ENCODE assay signal across 1 cellular context in genomic region chrX:30835373-30835772, GRCh38.
TF ChIP-seq lines count a peak whose summit lies in the region.

No MANE protein-coding gene starts in this region.

TF ChIP-seq in HepG2, 621 proteins besides CTCF, POLR2A, EP300 and RAD21 (continued from another document and continues in another):
- TF ChIP-seq AFF4 (CRISPR knock-in tag; IDR thresholded peaks at IDR 0.05) (no peak), ZFP41 (CRISPR knock-in tag; IDR thresholded peaks at IDR 0.05; ENCODE audit: borderline replicate concordance) (no peak), ZNF598 (CRISPR knock-in tag; IDR thresholded peaks at IDR 0.05; ENCODE audit: borderline replicate concordance) (no peak), ZC3H13 (CRISPR knock-in tag; IDR thresholded peaks at IDR 0.05) (no peak), ZNF232 (CRISPR knock-in tag; IDR thresholded peaks at IDR 0.05; ENCODE audit: borderline replicate concordance) (no peak), FOXO1 (CRISPR knock-in tag; IDR thresholded peaks at IDR 0.05) (peak; percentile 80; the same call in 1 of the 2 replicates), ZNF891 (CRISPR knock-in tag; IDR thresholded peaks at IDR 0.05) (no peak), NR2C2 (CRISPR knock-in tag; IDR thresholded peaks at IDR 0.05; ENCODE audit: borderline replicate concordance) (no peak; the same call in 1 of the 2 replicates), XRCC5 (optimal IDR thresholded peaks at IDR 0.05; ENCODE audit: low read length) (no peak), RERE (CRISPR knock-in tag; IDR thresholded peaks at IDR 0.05; ENCODE audit: low read depth) (no peak), MED13 (CRISPR knock-in tag; IDR thresholded peaks at IDR 0.05) (no peak), EEA1 (CRISPR knock-in tag; IDR thresholded peaks at IDR 0.05; ENCODE audit: borderline replicate concordance) (no peak), BORCS8-MEF2B (CRISPR knock-in tag; IDR thresholded peaks at IDR 0.05) (no peak), MAX (IDR thresholded peaks at IDR 0.05) (peak; percentile 33; the same call in 1 of the 2 replicates), NCOA2 (CRISPR knock-in tag; IDR thresholded peaks at IDR 0.05) (peak; percentile 82), ZBTB20 (CRISPR knock-in tag; IDR thresholded peaks at IDR 0.05; ENCODE audit: borderline replicate concordance, low read depth) (0 out of 2 replicates have a peak, but pooled peaks have one; percentile 50), FOXJ3 (CRISPR knock-in tag; IDR thresholded peaks at IDR 0.05; ENCODE audit: borderline replicate concordance) (peak; percentile 65; the same call in 1 of the 2 replicates), THRA (CRISPR knock-in tag; IDR thresholded peaks at IDR 0.05; ENCODE audit: borderline replicate concordance) (peak; percentile 55; the same call in 1 of the 2 replicates), ZNF224 (CRISPR knock-in tag; IDR thresholded peaks at IDR 0.05) (no peak), SIN3B (IDR thresholded peaks at IDR 0.05; ENCODE audit: low read length) (no peak), RFXANK (CRISPR knock-in tag; IDR thresholded peaks at IDR 0.05) (no peak), ZNF446 (CRISPR knock-in tag; IDR thresholded peaks at IDR 0.05) (no peak), SALL2 (CRISPR knock-in tag; IDR thresholded peaks at IDR 0.05) (no peak), ZNF460 (CRISPR knock-in tag; IDR thresholded peaks at IDR 0.05; ENCODE audit: borderline replicate concordance) (no peak), ZNF510 (CRISPR knock-in tag; IDR thresholded peaks at IDR 0.05; ENCODE audit: low read depth) (no peak), MLLT10 (CRISPR knock-in tag; IDR thresholded peaks at IDR 0.05) (no peak), EHMT2 (IDR thresholded peaks at IDR 0.05; ENCODE audit: borderline replicate concordance, low read depth, low read length) (no peak), CCAR2 (optimal IDR thresholded peaks at IDR 0.05; ENCODE audit: low read depth, low read length) (no peak), ZBTB3 (CRISPR knock-in tag; IDR thresholded peaks at IDR 0.05; ENCODE audit: borderline replicate concordance, low read depth) (no peak), HINFP (CRISPR knock-in tag; IDR thresholded peaks at IDR 0.05; ENCODE audit: low read depth) (no peak), ZNF773 (CRISPR knock-in tag; IDR thresholded peaks at IDR 0.05; ENCODE audit: borderline replicate concordance) (no peak), ZGPAT (CRISPR knock-in tag; IDR thresholded peaks at IDR 0.05) (peak; percentile 48; the same call in 1 of the 2 replicates), CREB3 (CRISPR knock-in tag; IDR thresholded peaks at IDR 0.05) (no peak), ZNF17 (CRISPR knock-in tag; IDR thresholded peaks at IDR 0.05) (no peak), DMAP1 (CRISPR knock-in tag; IDR thresholded peaks at IDR 0.05) (peak; percentile 38; the same call in 1 of the 2 replicates), ZNF235 (CRISPR knock-in tag; IDR thresholded peaks at IDR 0.05; ENCODE audit: borderline replicate concordance) (no peak), SIX4 (CRISPR knock-in tag; IDR thresholded peaks at IDR 0.05) (no peak), HNF1B (CRISPR knock-in tag; IDR thresholded peaks at IDR 0.05) (0 out of 2 replicates have a peak, but pooled peaks have one; percentile 40), DPF2 (CRISPR knock-in tag; IDR thresholded peaks at IDR 0.05; ENCODE audit: borderline replicate concordance, low read depth) (peak; percentile 78; the same call in 1 of the 2 replicates), NCOA5 (CRISPR knock-in tag; IDR thresholded peaks at IDR 0.05) (no peak), FOXO4 (CRISPR knock-in tag; conservative IDR thresholded peaks at IDR 0.05) (no peak), GMEB1 (CRISPR knock-in tag; IDR thresholded peaks at IDR 0.05; ENCODE audit: borderline replicate concordance) (peak; percentile 26; the same call in 1 of the 2 replicates), MAFK (conservative IDR thresholded peaks at IDR 0.05 in 1 of 2, IDR thresholded peaks at IDR 0.05 in 1 of 2; ENCODE audit: low read length in 2 of 2) (no peak), ZNF256 (CRISPR knock-in tag; conservative IDR thresholded peaks at IDR 0.05) (no peak), NRL (CRISPR knock-in tag; IDR thresholded peaks at IDR 0.05; ENCODE audit: borderline replicate concordance) (no peak)
